ENCODE assay signal across 18 cellular contexts in genomic region chr6:4861564-4861963, GRCh38.
"Had no signal": no experiment of that assay in that cellular context is flagged by ENCODE, and none has a peak within 500 bp of the region (broad histone marks: within the 10 kb centered on the region; RNA-seq: fewer than 3 reads in every experiment).

No MANE protein-coding gene starts in this region.

- H3K4me3 ChIP-seq: esophagus squamous epithelium, transverse colon, vagina had no signal

- H3K9me3 ChIP-seq: transverse colon had no signal

- DNase-seq: activated CD4-positive, alpha-beta T cell treated with anti-CD3 and anti-CD28 coated beads, Interleukin-2, amount 10 ng/mL, durations not matched to agents 24 days and 14 days; activated CD8-positive, alpha-beta T cell treated with anti-CD3 and anti-CD28 coated beads, Interleukin-2, amount 10 ng/mL, durations not matched to agents 7 days and 5 days; activated naive CD4-positive, alpha-beta T cell treated with Interleukin-2 at 50 U/mL for 16 hours; activated naive CD8-positive, alpha-beta T cell treated with anti-CD3 and anti-CD28 coated beads, Interleukin-2, amount 50 U/mL, for 24 hours; activated T-cell treated with anti-CD3 and anti-CD28 coated beads, Interleukin-2, amount 50 U/mL, for 24 hours; anterior cingulate cortex; caudate nucleus; effector memory CD8-positive, alpha-beta T cell; esophagus squamous epithelium; mesendoderm; nucleus accumbens; posterior cingulate gyrus; stimulated activated CD4-positive, alpha-beta T cell treated with anti-CD3 and anti-CD28 coated beads, Interleukin-2, amount 100 ng/mL, for 24 hours; stimulated activated naive CD8-positive, alpha-beta T cell treated with anti-CD3 and anti-CD28 coated beads, Interleukin-15, Interleukin-2, amounts not matched to agents 100 U/mL and 50 U/mL, for 24 hours; substantia nigra; transverse colon had no signal

- H3K27ac ChIP-seq: esophagus squamous epithelium, transverse colon, vagina had no signal

- H3K27me3 ChIP-seq: esophagus squamous epithelium, transverse colon, vagina had no signal

- H3K36me3 ChIP-seq: esophagus squamous epithelium, transverse colon, vagina had no signal

- ATAC-seq: activated CD8-positive, alpha-beta T cell treated with anti-CD3 and anti-CD28 coated beads, Interleukin-2, amount 10 ng/mL, durations not matched to agents 7 days and 5 days; activated naive CD8-positive, alpha-beta T cell treated with anti-CD3 and anti-CD28 coated beads, Interleukin-2, amount 50 U/mL, for 24 hours; effector memory CD8-positive, alpha-beta T cell; natural killer cell treated with Interleukin-12 subunit alpha and Interleukin-12 subunit beta and Interleukin-15 and Interleukin-18, amount 100 ng/mL, for 72 hours; stimulated activated naive CD8-positive, alpha-beta T cell treated with anti-CD3 and anti-CD28 coated beads, Interleukin-15, Interleukin-2, amounts not matched to agents 100 U/mL and 50 U/mL, for 24 hours had no signal
